ENCODE assay signal across 8 cellular contexts in the genomic region with DNA sequence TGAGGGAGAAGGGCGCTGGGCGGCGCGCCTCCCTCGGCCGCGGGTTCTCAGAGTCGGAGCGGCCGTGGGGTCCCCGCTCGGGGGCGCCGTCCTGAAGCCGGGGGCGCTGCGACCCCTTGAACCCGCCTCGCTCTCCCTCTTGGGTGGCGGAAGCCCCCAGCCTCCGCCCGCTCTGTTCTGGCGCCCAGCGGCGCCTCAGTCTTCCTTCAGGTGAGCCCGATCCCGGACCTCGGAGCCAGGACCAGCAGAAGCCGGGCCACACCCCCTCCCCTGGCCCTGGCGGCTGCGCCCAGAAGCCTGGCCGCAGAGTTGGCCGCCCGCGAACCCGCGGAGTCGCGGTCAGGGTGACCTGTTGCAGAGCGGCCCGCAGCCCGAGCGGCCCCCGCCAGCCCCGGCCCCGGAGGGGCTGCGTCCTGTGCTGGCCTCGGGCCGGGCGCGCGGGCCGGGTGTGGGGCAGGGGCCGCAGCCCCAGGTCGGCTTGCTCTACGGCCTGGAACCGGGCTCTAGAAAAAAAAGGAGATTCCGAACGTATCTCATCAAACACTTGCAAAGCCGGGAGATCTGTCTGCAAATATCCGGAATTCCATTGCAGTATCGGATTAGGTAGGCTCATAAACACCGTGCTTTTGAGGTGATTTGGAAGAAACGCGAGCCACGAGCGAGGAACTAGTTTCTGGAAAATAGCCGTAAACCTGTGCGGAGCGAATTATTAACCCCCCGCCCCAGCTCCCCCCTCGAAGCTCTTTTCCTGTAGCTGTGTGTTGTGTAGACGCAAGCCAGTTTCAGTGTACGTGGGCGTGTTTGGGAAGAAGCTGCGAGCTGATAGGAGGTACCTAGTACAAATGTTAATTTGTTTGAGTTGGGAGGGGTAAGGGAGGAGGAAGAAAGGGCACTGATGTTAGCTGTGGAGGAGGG. TPM values are rescaled to one million over a fixed set of nuclear protein-coding genes. Genes with fewer than 3 reads are reported as not detected.
DNase-seq lines count a peak whose midpoint lies in the region; ATAC-seq and TF ChIP-seq lines count a peak whose summit lies in the region.

No MANE protein-coding gene starts in this region.

- H4K12ac ChIP-seq in trophoblast cell (ENCODE audit: low read depth, low read length) = peak overlapping the region; percentile 81

- TF ChIP-seq CTCF in Loucy (conservative IDR thresholded peaks at IDR 0.05; ENCODE audit: low read length) (0 out of 2 replicates have a peak, but pooled peaks have one; percentile 26), heart left ventricle (IDR thresholded peaks at IDR 0.05) (peak in 2 of 12 donors; percentile 4 to 21)

- H3K4ac ChIP-seq in trophoblast cell (ENCODE audit: low read depth, low read length) = peak overlapping the region; percentile 84

- peak overlapping the region; percentile 77 for H3K14ac ChIP-seq in trophoblast cell (ENCODE audit: low read length)

- in situ Hi-C loops in HAP-1 (cut with MboI; ENCODE audit: low sequenced_read_pairs) = no loop called here

- intact Hi-C loops in heart left ventricle (cut with DNase I) = loop anchor here in 1 of 10 donors (2.0 kb wide), 1 partner anchor 183 kb away; no protein-coding TSS in a partner anchor
- intact Hi-C loops in aorta (cut with DNase I) = no loop called here

- no peak overlapping the region for H3K23ac ChIP-seq in trophoblast cell (ENCODE audit: low read length)

- H3K9me2 ChIP-seq in Loucy (replicated peaks; ENCODE audit: low read depth, low read length) = no peaks in the 10 kb centered on the region

- H3K27ac ChIP-seq in heart left ventricle (peak overlapping the region; percentile 33 to 91 (median 78)), trophoblast cell (ENCODE audit: low read depth, low read length) (peak overlapping the region; percentile 69), aorta (ENCODE audit: low read depth in 1 of 2, low read length in 2 of 2) (no peak overlapping the region)

- H3K79me2 ChIP-seq in Loucy (ENCODE audit: insufficient read depth, low read length) (no peaks in the 10 kb centered on the region; the same call in 1 of the 2 replicates), trophoblast cell (ENCODE audit: control insufficient read depth, insufficient read depth, low read length, poor library complexity) (peaks cover 7% of the 10 kb centered on the region)

- H3K9ac ChIP-seq in Loucy (ENCODE audit: low read depth, low read length, poor library complexity, severe bottlenecking) (peak overlapping the region; percentile 72), trophoblast cell (ENCODE audit: low read length) (peak overlapping the region; percentile 35)

- DNase-seq in GDM1 (lab: John Stamatoyannopoulos, UW) = peak; percentile 70
- DNase-seq in HAP-1 (ENCODE audit: low spot score in 2 of 2) = peak; percentile 78 to 86
- DNase-seq in SKM-1 (lab: John Stamatoyannopoulos, UW; ENCODE audit: unreplicated experiment) = peak; percentile 95
- peak; percentile 61 for DNase-seq in amniotic stem cell (lab: John Stamatoyannopoulos, UW)
- DNase-seq in heart left ventricle = peak; percentile 47 to 78 (median 73)
- peak; percentile 57 to 83 for DNase-seq in trophoblast cell
- DNase-seq in aorta = peak; percentile 73 to 84

- peak overlapping the region; percentile 90 for H2BK5ac ChIP-seq in trophoblast cell (ENCODE audit: low read depth, low read length, poor library complexity)

- 0 to 1% (median 0%) methylated on average over 25 to 76 of the region's 76 CpGs for WGBS in heart left ventricle, 4 donors
- WGBS in trophoblast cell (ENCODE audit: extremely low coverage, insufficient coverage, insufficient read length) = no CpG with 5 or more reads among the region's 76 CpGs
- 0 to 1% methylated on average over 54 to 76 of the region's 76 CpGs for WGBS in aorta, 2 donors

- H4K8ac ChIP-seq in trophoblast cell (ENCODE audit: low read depth, low read length) = peak overlapping the region; percentile 72

- H3K4me3 ChIP-seq in HAP-1 (peak overlapping the region; percentile 83), Loucy (ENCODE audit: low read length, poor library complexity, severe bottlenecking) (peak overlapping the region; percentile 93), heart left ventricle (peak overlapping the region; percentile 77 to 97 (median 88)), trophoblast cell (ENCODE audit: low read depth, low read length) (peak overlapping the region; percentile 85), aorta (ENCODE audit: low read length in 2 of 2) (peak overlapping the region; percentile 72 to 79)

- TF ChIP-seq POLR2A in heart left ventricle (IDR thresholded peaks at IDR 0.05) = no peak

- H3F3A ChIP-seq in Loucy (ENCODE audit: low read depth) = no peaks in the 10 kb centered on the region

- peak overlapping the region; percentile 74 for H3K4me2 ChIP-seq in Loucy (ENCODE audit: low read depth, low read length, poor library complexity, severe bottlenecking)
- H3K4me2 ChIP-seq in trophoblast cell (ENCODE audit: low read length) = peak overlapping the region; percentile 67

- no peak overlapping the region for H2BK12ac ChIP-seq in trophoblast cell (ENCODE audit: low read length)

- H3K9me3 ChIP-seq in HAP-1 (no peaks in the 10 kb centered on the region), Loucy (ENCODE audit: insufficient read depth, low read depth, low read length) (no peaks in the 10 kb centered on the region), heart left ventricle (no peaks in the 10 kb centered on the region), trophoblast cell (ENCODE audit: insufficient read depth, low read depth, low read length) (no peaks in the 10 kb centered on the region), aorta (ENCODE audit: control insufficient read depth, low read length) (no peaks in the 10 kb centered on the region)

- H3K36me3 ChIP-seq in HAP-1 (replicated peaks) (no peaks in the 10 kb centered on the region), Loucy (ENCODE audit: insufficient read depth, low read length) (no peaks in the 10 kb centered on the region), heart left ventricle (no peaks in the 10 kb centered on the region), trophoblast cell (ENCODE audit: control insufficient read depth in 1 of 2, insufficient read depth in 2 of 2, low read length in 2 of 2) (no peaks in the 10 kb centered on the region), aorta (ENCODE audit: control insufficient read depth in 1 of 2, insufficient read depth in 2 of 2, low read length in 1 of 2) (no peaks in the 10 kb centered on the region)

- no peaks in the 10 kb centered on the region for H4K20me1 ChIP-seq in Loucy (ENCODE audit: insufficient read depth, low read length, poor library complexity, severe bottlenecking)

- peak overlapping the region; percentile 36 for H2BK120ac ChIP-seq in trophoblast cell (ENCODE audit: insufficient read depth, low read length, poor library complexity)

- H3K4me1 ChIP-seq in HAP-1 (peaks cover 5% of the 10 kb centered on the region; the same call in 1 of the 2 replicates), Loucy (ENCODE audit: insufficient read depth, low read length, poor library complexity, severe bottlenecking) (peaks cover 18% of the 10 kb centered on the region), heart left ventricle (peaks cover 0 to 14% (median 3%) of the 10 kb centered on the region in 12 donors), trophoblast cell (ENCODE audit: control insufficient read depth in 1 of 2, insufficient read depth in 2 of 2, low read length in 2 of 2) (no peaks in the 10 kb centered on the region), aorta (ENCODE audit: control insufficient read depth in 1 of 2, insufficient read depth in 2 of 2, low read length in 2 of 2) (no peaks in the 10 kb centered on the region)

- H3K27me3 ChIP-seq in HAP-1 (ENCODE audit: low read depth) (no peaks in the 10 kb centered on the region), Loucy (ENCODE audit: insufficient read depth, low read length, poor library complexity, severe bottlenecking) (no peaks in the 10 kb centered on the region), heart left ventricle (no peaks in the 10 kb centered on the region), trophoblast cell (ENCODE audit: insufficient read depth, low read length) (no peaks in the 10 kb centered on the region), aorta (ENCODE audit: control insufficient read depth in 1 of 2, insufficient read depth in 2 of 2, low read length in 1 of 2) (no peaks in the 10 kb centered on the region)

- ATAC-seq in heart left ventricle (peak; percentile 85 to 90 (median 86)), aorta (ENCODE audit: low FRiP score) (peak; percentile 82)

- no peak overlapping the region for H2AK5ac ChIP-seq in trophoblast cell (ENCODE audit: low read length)

- H4K91ac ChIP-seq in trophoblast cell (ENCODE audit: low read depth, low read length) = peak overlapping the region; percentile 45

- H3K79me1 ChIP-seq in trophoblast cell (ENCODE audit: low read length) = peaks cover 9% of the 10 kb centered on the region

- peak overlapping the region; percentile 72 for H3K18ac ChIP-seq in trophoblast cell (ENCODE audit: low read length)

- H2AFZ ChIP-seq in Loucy (ENCODE audit: low read length) = peak overlapping the region; percentile 83
- H2AFZ ChIP-seq in trophoblast cell (ENCODE audit: insufficient read depth, low read length, poor library complexity) = peak overlapping the region; percentile 79

RNA-seq across cellular contexts. Expression of a gene that starts 0.8 kb away (rescaled TPM):
- total RNA-seq in heart left ventricle (10 to 100 TPM in 5 of 9 donors, 1 to 10 TPM in 4; 6.6 to 12.7 (median 10.4) TPM), aorta (10 to 100 TPM in 1 of 2 donors, 1 to 10 TPM in 1; 3.5 to 14.1 TPM)
- polyA plus RNA-seq in heart left ventricle (1 to 10 TPM; 1.6 to 3.9 TPM), aorta (1 to 10 TPM in 1 of 2 donors, under 1 TPM in 1; 0.18 to 6.1 TPM)
- 12.0 and 13.5 TPM in 2 replicates for polyA plus RNA-seq in trophoblast cell (2013)

Comparison
In these comparisons a context has a peak if more than half of its experiments do, and no peak if none do; other contexts are left out.
1. H3K27ac ChIP-seq: peak in heart left ventricle (12 of 12) and trophoblast cell (single experiment); none in aorta (0 of 2).
2. Peak in every context shown above with its lines, with median percentiles within 50 percentile points of each other: DNase-seq and H3K4me3 ChIP-seq.